In the genomic region with DNA sequence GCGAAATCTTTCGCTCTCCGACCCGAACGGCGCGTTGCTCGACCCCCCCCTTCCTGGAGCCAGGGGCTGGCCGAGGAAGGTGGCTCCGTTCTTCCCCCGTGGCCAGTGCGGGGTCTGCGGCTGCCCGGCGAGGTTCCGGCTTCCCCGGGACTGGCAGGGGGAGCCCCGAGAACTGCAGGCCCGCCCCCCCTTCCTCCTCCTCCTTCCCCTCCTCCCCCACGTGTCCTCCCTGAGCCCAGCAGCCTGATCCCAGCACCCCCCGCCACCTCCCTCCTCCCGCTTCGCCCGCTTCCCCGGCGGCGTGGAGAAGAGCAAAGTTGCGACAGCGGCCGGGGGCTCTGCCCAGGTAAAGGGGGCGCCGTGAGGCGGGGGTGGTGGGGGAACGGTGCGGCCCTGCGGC, we compare ENCODE assay signal across 8 cellular contexts. TPM values are rescaled to one million over a fixed set of nuclear protein-coding genes. Genes with fewer than 3 reads are reported as not detected.
A peak's percentile ranks its signal among the peaks of the same experiment; 100 is the strongest.
DNase-seq lines count a peak whose midpoint lies in the region; ATAC-seq, FAIRE-seq and TF ChIP-seq lines count a peak whose summit lies in the region.

No MANE protein-coding gene starts in this region.

- no peak for TF ChIP-seq RAD21 in A549 (conservative IDR thresholded peaks at IDR 0.05 in 1 of 2, IDR thresholded peaks at IDR 0.05 in 1 of 2)
- TF ChIP-seq RAD21 in HCT116 (IDR thresholded peaks at IDR 0.05; ENCODE audit: low read depth): no peak

- H3K4me2 ChIP-seq in A549: no peak overlapping the region; the same call in 1 of the 3 replicates
- peak overlapping the region; percentile 87; the same call in 1 of the 2 replicates for H3K4me2 ChIP-seq in HCT116 (ENCODE audit: low read length)
- H3K4me2 ChIP-seq in mesendoderm (ENCODE audit: low read length): no peak overlapping the region

- DNase-seq in A549 (ENCODE audit: low read depth in 1 of 2, low spot score in 1 of 2) (no peak), HCT116 (ENCODE audit: low read depth, low spot score) (no peak), body of pancreas (peak; percentile 25 to 45 (median 40)), mesendoderm (no peak), SK-N-DZ (ENCODE audit: low spot score) (no peak), A172 (ENCODE audit: low spot score) (no peak), NCI-H748 treated with DMSO at 0.1 percent for 48 hours (lab: John Stamatoyannopoulos, UW) (no peak)

- peak overlapping the region; percentile 60 for H3K56ac ChIP-seq in mesendoderm (ENCODE audit: low read length)

- H3K9me3 ChIP-seq in A549 (no peaks in the 10 kb centered on the region), HCT116 (ENCODE audit: control insufficient read depth in 1 of 2, insufficient read depth in 1 of 2, low read depth in 1 of 2, low read length in 2 of 2) (no peaks in the 10 kb centered on the region), body of pancreas (no peaks in the 10 kb centered on the region)

- no peak overlapping the region for H2BK15ac ChIP-seq in mesendoderm (replicated peaks; ENCODE audit: low read depth)

- POLR2A ChIA-PET in A549 (lab: Yijun Ruan, JAX): no interaction called here
- POLR2A ChIA-PET in HCT116 (lab: Charles Lee): no interaction called here

- RAD21 ChIA-PET in HCT116 (lab: Charles Lee; ENCODE audit: low non-redundant PET in 1 of 2, low total read pairs in 2 of 2, uncharacterized antibody in 2 of 2, unreplicated experiment in 2 of 2): no interaction called here

- no peaks in the 10 kb centered on the region for H4K20me1 ChIP-seq in HCT116 (ENCODE audit: insufficient read depth)

- H4K8ac ChIP-seq in mesendoderm (ENCODE audit: low read depth, low read length): no peak overlapping the region

- H3K36me3 ChIP-seq in HCT116 (ENCODE audit: control insufficient read depth in 1 of 2, insufficient read depth in 2 of 2, low read length in 2 of 2): no peaks in the 10 kb centered on the region
- no peaks in the 10 kb centered on the region for H3K36me3 ChIP-seq in body of pancreas (replicated peaks in 1 of 2; ENCODE audit: insufficient read depth in 1 of 2, low read depth in 2 of 2)
- H3K36me3 ChIP-seq in mesendoderm (ENCODE audit: control insufficient read depth, insufficient read depth, low read length): no peaks in the 10 kb centered on the region

- no peaks in the 10 kb centered on the region for H3K79me1 ChIP-seq in mesendoderm (ENCODE audit: low read length)

- ATAC-seq in A549: no peak
- ATAC-seq in HCT116: no peak
- no peak for ATAC-seq in body of pancreas
- no peak for ATAC-seq in GM19023 (IDR thresholded peaks at IDR 0.05; ENCODE audit: unreplicated experiment)

- H3K27ac ChIP-seq in A549 (peak overlapping the region; percentile 90 to 98), HCT116 (ENCODE audit: low read depth, low read length) (no peak overlapping the region), body of pancreas (peak overlapping the region; percentile 52 to 70 (median 54)), mesendoderm (ENCODE audit: low read depth, low read length) (no peak overlapping the region)

- no peak overlapping the region for H2BK5ac ChIP-seq in mesendoderm (ENCODE audit: low read length)

- 41% methylated on average over 15 of the region's 36 CpGs for WGBS in A549 (ENCODE audit: missing lambda C conversion rate)
- WGBS in body of pancreas, 2 donors: 0% methylated on average over 11 of the region's 36 CpGs; no CpG with 5 or more reads in 1 of the 2 donors
- no CpG with 5 or more reads among the region's 36 CpGs for WGBS in mesendoderm (ENCODE audit: extremely low coverage, insufficient coverage, low lambda C conversion rate)

- H3K79me2 ChIP-seq in HCT116 (ENCODE audit: insufficient read depth, low read length) (peaks cover 8% of the 10 kb centered on the region), mesendoderm (ENCODE audit: control insufficient read depth, insufficient read depth, low read length) (no peaks in the 10 kb centered on the region)

- no peak for TF ChIP-seq EP300 in A549 (IDR thresholded peaks at IDR 0.05)

- TF ChIP-seq CTCF in A549 (IDR thresholded peaks at IDR 0.05): no peak
- TF ChIP-seq CTCF in HCT116 (IDR thresholded peaks at IDR 0.05 in 2 of 3, conservative IDR thresholded peaks at IDR 0.05 in 1 of 3; ENCODE audit: borderline replicate concordance in 1 of 3, insufficient read depth in 1 of 3, low read depth in 2 of 3, low read length in 2 of 3): no peak
- TF ChIP-seq CTCF in body of pancreas (IDR thresholded peaks at IDR 0.05): no peak

- H3K4ac ChIP-seq in mesendoderm (ENCODE audit: low read depth, low read length): no peak overlapping the region

- CTCF ChIA-PET in A549 (lab: Yijun Ruan, JAX): interaction anchor here (1.5 kb wide), 1 partner anchor 54 kb away, joined by 3 read pairs; no protein-coding TSS in a partner anchor
- CTCF ChIA-PET in HCT116 (lab: Charles Lee): no interaction called here

- H2AK5ac ChIP-seq in mesendoderm (ENCODE audit: low read length): no peak overlapping the region

- H3K4me1 ChIP-seq in A549: no peaks in the 10 kb centered on the region
- H3K4me1 ChIP-seq in HCT116 (ENCODE audit: control insufficient read depth in 1 of 2, insufficient read depth in 2 of 2, low read length in 2 of 2): peaks cover 0 to 7% of the 10 kb centered on the region in 2 experiments; a peak in 1 of 4 replicates
- H3K4me1 ChIP-seq in body of pancreas: peaks cover 3% of the 10 kb centered on the region
- no peaks in the 10 kb centered on the region for H3K4me1 ChIP-seq in mesendoderm (ENCODE audit: control insufficient read depth, low read depth, low read length)

- H3K9ac ChIP-seq in HCT116 (ENCODE audit: low read length) (no peak overlapping the region), mesendoderm (ENCODE audit: low read length) (no peak overlapping the region)

- peak overlapping the region; percentile 31 for H3K18ac ChIP-seq in mesendoderm (ENCODE audit: low read length)

- intact Hi-C loops in HCT116 (cut with micrococcal nuclease) (no loop called here), body of pancreas (cut with DNase I) (no loop called here)

- no peak overlapping the region for H2BK120ac ChIP-seq in mesendoderm (ENCODE audit: low read depth, low read length)

- no TSS peak for BruUV-seq in HCT116 (replicated peaks; lab: Mats Ljungman, UMichigan)

- H3K4me3 ChIP-seq in A549 (no peak overlapping the region; the same call in 1 of the 3 replicates), HCT116 (replicated peaks in 1 of 2; ENCODE audit: low read depth in 1 of 2, low read length in 2 of 2) (no peak overlapping the region; a peak in 1 of 4 replicates), body of pancreas (peak overlapping the region; percentile 8 to 32), mesendoderm (ENCODE audit: low read length) (no peak overlapping the region)

- no peak overlapping the region for H3K23ac ChIP-seq in mesendoderm (ENCODE audit: low read length)

- H3K9me2 ChIP-seq in HCT116 (ENCODE audit: insufficient read depth): no peaks in the 10 kb centered on the region

- FAIRE-seq in A549 (lab: Jason Lieb, UNC): no peak

- H3K27me3 ChIP-seq in HCT116 (ENCODE audit: insufficient read depth, low read length) (no peaks in the 10 kb centered on the region), body of pancreas (no peaks in the 10 kb centered on the region), mesendoderm (ENCODE audit: insufficient read depth, low read length, poor library complexity) (no peaks in the 10 kb centered on the region)

- H2AFZ ChIP-seq in HCT116 (ENCODE audit: low read depth, low read length, poor library complexity, severe bottlenecking): no peak overlapping the region

- TF ChIP-seq POLR2A in A549 (IDR thresholded peaks at IDR 0.05; ENCODE audit: low read length): no peak
- TF ChIP-seq POLR2A in HCT116 (IDR thresholded peaks at IDR 0.05; ENCODE audit: borderline replicate concordance, extremely low read depth, insufficient read depth, insufficient read length): no peak
- TF ChIP-seq POLR2A in body of pancreas (IDR thresholded peaks at IDR 0.05): no peak

- no peak overlapping the region for H4K5ac ChIP-seq in mesendoderm (ENCODE audit: low read length)

TF ChIP-seq in A549, 52 proteins besides CTCF, POLR2A, EP300 and RAD21 (continues in another document):
- TF ChIP-seq SREBF2 (IDR thresholded peaks at IDR 0.05) (no peak), RFX5 (IDR thresholded peaks at IDR 0.05) (no peak), GATA3 (IDR thresholded peaks at IDR 0.05; ENCODE audit: borderline replicate concordance) (no peak), BHLHE40 (IDR thresholded peaks at IDR 0.05; ENCODE audit: low read depth, low read length) (no peak), NR3C1 (IDR thresholded peaks at IDR 0.05) (no peak), FOXS1 (CRISPR knock-in tag; IDR thresholded peaks at IDR 0.05) (no peak), MAZ (IDR thresholded peaks at IDR 0.05; ENCODE audit: borderline replicate concordance, low read depth, low read length) (no peak), RCOR1 (IDR thresholded peaks at IDR 0.05; ENCODE audit: low read depth, low read length) (no peak), HEYL (CRISPR knock-in tag; IDR thresholded peaks at IDR 0.05) (no peak), PHF8 (IDR thresholded peaks at IDR 0.05; ENCODE audit: borderline replicate concordance, low read depth) (no peak)

TF ChIP-seq in HCT116, 20 proteins besides CTCF, POLR2A, EP300 and RAD21 (continues in another document):
- TF ChIP-seq SIN3A (IDR thresholded peaks at IDR 0.05; ENCODE audit: low read depth): no peak

RNA-seq across cellular contexts. Expression of a gene that starts 2.4 kb away (rescaled TPM):
- polyA plus RNA-seq in A549 (2011; rRNA removed) (1.4 and 2.3 TPM in 2 replicates), A549 (2017; fragmentation: RNase III; extraction: RNeasy Plus Mini Kit Qiagen cat#74134 plus additional on column Dnase treatment) (4.8 to 6.3 TPM (median 6.1 TPM) in 3 replicates)
- polyA plus RNA-seq in A549 (2012; cell fraction: cytosol; rRNA removed): 1.7 and 2.5 TPM in 2 replicates
- 5.6 and 5.7 TPM in 2 replicates for polyA plus RNA-seq in A549 (2012; cell fraction: nucleus; rRNA removed)
- 3.1 and 5.9 TPM in 2 replicates for polyA minus RNA-seq in A549 (2011; rRNA and poly(A)+ RNA removed)
- total RNA-seq in HCT116 (2021; ENCODE audit: unreplicated experiment) (30.8 TPM), body of pancreas (1 to 10 TPM; 3.0 to 4.4 TPM)
- 14.7 and 16.5 TPM in 2 replicates for polyA plus RNA-seq in HCT116 (2012)
- 0.70 TPM for polyA plus RNA-seq in mesendoderm (2013, experiment 1 of 2)
- 0.77 TPM for polyA plus RNA-seq in mesendoderm (2013, experiment 2 of 2)
- polyA plus RNA-seq in SK-N-DZ (2014; cell fraction: cytosol; rRNA removed): 1.1 and 2.1 TPM in 2 replicates
- 1.3 and 1.7 TPM in 2 replicates for polyA plus RNA-seq in SK-N-DZ (2014; cell fraction: nucleus; rRNA removed)
- 0.48 and 0.74 TPM in 2 replicates for total RNA-seq in A172 (2014; rRNA removed; shearing (Covaris generic))

Comparison
In these comparisons a context has a peak if more than half of its experiments do, and no peak if none do; other contexts are left out.
1. DNase-seq: peak in body of pancreas (4 of 4); none in A549 (0 of 2), HCT116 (single experiment), mesendoderm (single experiment), SK-N-DZ (single experiment), A172 (single experiment) and NCI-H748 treated with DMSO at 0.1 percent for 48 hours (single experiment).
2. H3K27ac ChIP-seq: peak in A549 (2 of 2) and body of pancreas (4 of 4); none in HCT116 (single experiment) and mesendoderm (single experiment).
3. H3K4me3 ChIP-seq: peak in body of pancreas (2 of 2); none in A549 (single experiment), HCT116 (0 of 2) and mesendoderm (single experiment).